17 cellular contexts compared by ENCODE assay signal in genomic region chr3:28247286-28247685, GRCh38.
"Had no signal": no experiment of that assay in that cellular context is flagged by ENCODE, and none has a peak within 500 bp of the region (broad histone marks: within the 10 kb centered on the region; RNA-seq: fewer than 3 reads in every experiment).

No MANE protein-coding gene starts in this region.

- H3K36me3 ChIP-seq: left lung, transverse colon, vagina had no signal

- H3K27me3 Mint-ChIP-seq: activated CD4-positive, alpha-beta memory T cell treated with anti-CD3 and anti-CD28 coated beads, Interleukin-2, amount 10 ng/mL, durations not matched to agents 7 days and 5 days; activated CD4-positive, alpha-beta T cell treated with anti-CD3 and anti-CD28 coated beads for 36 hours; activated naive CD8-positive, alpha-beta T cell treated with anti-CD3 and anti-CD28 coated beads, Interleukin-2, amount 50 U/mL, for 24 hours; naive thymus-derived CD8-positive, alpha-beta T cell had no signal

- H3K27ac ChIP-seq: dorsolateral prefrontal cortex, left lung, transverse colon, vagina, VCaP had no signal

- ATAC-seq: activated CD4-positive, alpha-beta T cell treated with anti-CD3 and anti-CD28 coated beads for 36 hours; activated naive CD8-positive, alpha-beta T cell treated with anti-CD3 and anti-CD28 coated beads, Interleukin-2, amount 50 U/mL, for 24 hours; left lung; stimulated activated naive CD8-positive, alpha-beta T cell treated with anti-CD3 and anti-CD28 coated beads, Interleukin-15, Interleukin-2, amounts not matched to agents 100 U/mL and 50 U/mL, for 24 hours had no signal

- H3K27ac Mint-ChIP-seq: activated CD4-positive, alpha-beta memory T cell treated with anti-CD3 and anti-CD28 coated beads, Interleukin-2, amount 10 ng/mL, durations not matched to agents 7 days and 5 days; activated CD4-positive, alpha-beta T cell treated with anti-CD3 and anti-CD28 coated beads for 36 hours; activated naive CD8-positive, alpha-beta T cell treated with anti-CD3 and anti-CD28 coated beads, Interleukin-2, amount 50 U/mL, for 24 hours; activated T-helper 1 cell treated with anti-CD3 and anti-CD28 coated beads, Interleukin-12 subunit alpha, Interleukin-12 subunit beta, Interleukin-2, Interleukin-4 antibody, amounts not matched to agents 30 ng/mL and 10 ng/mL and 1 ng/mL, durations not matched to agents 14 hours and 24 hours and 36 hours had no signal

- H3K4me3 Mint-ChIP-seq: activated CD4-positive, alpha-beta memory T cell treated with anti-CD3 and anti-CD28 coated beads, Interleukin-2, amount 10 ng/mL, durations not matched to agents 7 days and 5 days; activated CD4-positive, alpha-beta T cell treated with anti-CD3 and anti-CD28 coated beads for 36 hours; activated naive CD8-positive, alpha-beta T cell treated with anti-CD3 and anti-CD28 coated beads, Interleukin-2, amount 50 U/mL, for 24 hours; activated T-helper 1 cell treated with anti-CD3 and anti-CD28 coated beads, Interleukin-12 subunit alpha, Interleukin-12 subunit beta, Interleukin-2, Interleukin-4 antibody, amounts not matched to agents 30 ng/mL and 10 ng/mL and 1 ng/mL, durations not matched to agents 14 hours and 24 hours and 36 hours had no signal

- H3K27me3 ChIP-seq: dorsolateral prefrontal cortex, left lung, transverse colon, vagina had no signal

- H3K36me3 Mint-ChIP-seq: naive thymus-derived CD8-positive, alpha-beta T cell had no signal

- DNase-seq: activated CD4-positive, alpha-beta memory T cell treated with anti-CD3 and anti-CD28 coated beads, Interleukin-2, amount 10 ng/mL, durations not matched to agents 7 days and 5 days; activated CD4-positive, alpha-beta T cell treated with anti-CD3 and anti-CD28 coated beads for 36 hours; activated naive CD4-positive, alpha-beta T cell; activated naive CD8-positive, alpha-beta T cell treated with anti-CD3 and anti-CD28 coated beads, Interleukin-2, amount 50 U/mL, for 24 hours; dorsolateral prefrontal cortex; kidney; left lung; mammary epithelial cell; naive thymus-derived CD8-positive, alpha-beta T cell; right cardiac atrium; small intestine; stimulated activated CD4-positive, alpha-beta T cell treated with anti-CD3 and anti-CD28 coated beads, Interleukin-4, amount 100 ng/mL, for 24 hours; stimulated activated naive CD8-positive, alpha-beta T cell treated with anti-CD3 and anti-CD28 coated beads, Interleukin-15, Interleukin-2, amounts not matched to agents 100 U/mL and 50 U/mL, for 24 hours; transverse colon had no signal

- H3K9me3 ChIP-seq: left lung, transverse colon, vagina had no signal

- H3K4me3 ChIP-seq: dorsolateral prefrontal cortex, left lung, transverse colon, vagina had no signal
